8 cellular contexts compared by ENCODE assay signal in the genomic region with DNA sequence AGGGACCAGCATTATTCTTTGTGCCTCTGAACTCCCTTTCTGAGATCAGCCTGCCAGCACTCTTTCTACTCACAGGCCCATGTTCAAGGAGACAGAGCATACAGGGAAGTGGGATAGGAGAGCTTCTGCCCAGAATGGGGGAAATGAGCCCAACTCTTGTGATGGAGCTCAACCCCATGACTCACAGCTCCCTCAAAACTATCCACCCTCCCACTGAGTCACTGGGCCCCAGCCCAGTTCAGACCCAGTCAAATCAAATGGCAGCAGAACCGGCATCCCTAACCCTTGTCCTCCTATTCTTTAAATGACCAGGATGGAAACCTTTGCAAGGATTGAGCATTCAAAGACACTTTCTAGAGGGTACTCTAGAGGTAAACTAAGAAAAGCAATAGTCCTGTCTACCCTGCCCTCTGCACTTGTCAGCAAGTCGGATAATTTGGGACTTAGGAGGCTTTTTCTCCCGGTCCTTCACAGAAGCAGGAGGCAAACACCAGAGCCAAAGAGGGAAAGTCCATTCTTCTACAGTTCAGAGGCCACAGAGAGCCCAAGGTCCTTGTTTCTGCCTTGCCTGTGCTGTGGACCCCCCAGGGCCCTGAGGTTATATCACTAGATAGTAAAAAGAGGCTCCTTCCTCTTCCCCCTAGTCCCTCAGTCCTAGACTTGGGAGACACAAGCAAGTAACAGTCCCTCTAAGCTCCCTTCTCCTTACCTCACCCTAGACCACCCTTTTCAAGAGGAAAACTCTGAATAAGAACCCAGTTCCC. TPM values are rescaled to one million over a fixed set of nuclear protein-coding genes. Genes with fewer than 3 reads are reported as not detected.
DNase-seq lines count a peak whose midpoint lies in the region; ATAC-seq, FAIRE-seq and TF ChIP-seq lines count a peak whose summit lies in the region.

No MANE protein-coding gene starts in this region.

- TF ChIP-seq POLR2A in right lobe of liver (IDR thresholded peaks at IDR 0.05) (no peak), suprapubic skin (IDR thresholded peaks at IDR 0.05) (no peak)

- TF ChIP-seq CTCF in right lobe of liver (IDR thresholded peaks at IDR 0.05) (no peak), suprapubic skin (IDR thresholded peaks at IDR 0.05) (no peak), D721Med (IDR thresholded peaks at IDR 0.05; ENCODE audit: insufficient read depth, missing control alignments) (no peak)

- no peak for DNase-seq in activated T-cell treated with anti-CD3 and anti-CD28 coated beads, Interleukin-2, amount 50 U/mL, for 4 hours
- DNase-seq in activated T-cell treated with anti-CD3 and anti-CD28 coated beads for 4 hours = no peak
- DNase-seq in astrocyte of the hippocampus (ENCODE audit: low read depth, low spot score) = peak; percentile 51
- DNase-seq in right lobe of liver = no peak
- no peak for DNase-seq in suprapubic skin (ENCODE audit: low spot score in 2 of 2)
- no peak for DNase-seq in NCI-H1105 treated with DMSO at 0.1 percent for 48 hours (lab: John Stamatoyannopoulos, UW)
- DNase-seq in D721Med (ENCODE audit: insufficient read length, low spot score) = no peak

- no peaks in the 10 kb centered on the region for H3K36me3 Mint-ChIP-seq in activated T-cell treated with anti-CD3 and anti-CD28 coated beads, Interleukin-2, amount 50 U/mL, for 4 hours (ENCODE audit: insufficient read depth)

- H3K4me3 ChIP-seq in right lobe of liver (no peak overlapping the region), suprapubic skin (peak overlapping the region; percentile 65)

- intact Hi-C loops in right lobe of liver (cut with DNase I) = loop anchor here in 1 of 2 donors (10.0 kb wide), 1 partner anchor 152 kb away; no protein-coding TSS in a partner anchor

- H3K9me3 Mint-ChIP-seq in activated T-cell treated with anti-CD3 and anti-CD28 coated beads, Interleukin-2, amount 50 U/mL, for 4 hours = no peaks in the 10 kb centered on the region

- FAIRE-seq in D721Med (lab: Jason Lieb, UNC) = no peak

- peak overlapping the region; percentile 41 to 76 (median 44) for H3K27ac ChIP-seq in right lobe of liver
- peak overlapping the region; percentile 89 for H3K27ac ChIP-seq in suprapubic skin

- H3K9me3 ChIP-seq in right lobe of liver (no peaks in the 10 kb centered on the region), suprapubic skin (no peaks in the 10 kb centered on the region)

- peaks cover 0 to 10% (median 3%) of the 10 kb centered on the region in 4 donors for H3K36me3 ChIP-seq in right lobe of liver
- peaks cover 15% of the 10 kb centered on the region for H3K36me3 ChIP-seq in suprapubic skin

- H3K4me1 ChIP-seq in right lobe of liver (peaks cover 0 to 39% (median 14%) of the 10 kb centered on the region in 4 donors), suprapubic skin (peaks cover 76% of the 10 kb centered on the region)

- no peaks in the 10 kb centered on the region for H3K27me3 Mint-ChIP-seq in activated T-cell treated with anti-CD3 and anti-CD28 coated beads, Interleukin-2, amount 50 U/mL, for 4 hours (ENCODE audit: low read depth)

- H3K27me3 ChIP-seq in right lobe of liver (no peaks in the 10 kb centered on the region), suprapubic skin (no peaks in the 10 kb centered on the region)

- peak overlapping the region; percentile 75 for H3K4me3 Mint-ChIP-seq in activated T-cell treated with anti-CD3 and anti-CD28 coated beads, Interleukin-2, amount 50 U/mL, for 4 hours

- peaks cover 60% of the 10 kb centered on the region for H3K4me1 Mint-ChIP-seq in activated T-cell treated with anti-CD3 and anti-CD28 coated beads, Interleukin-2, amount 50 U/mL, for 4 hours (ENCODE audit: low read depth)

- no peak for TF ChIP-seq EP300 in suprapubic skin (IDR thresholded peaks at IDR 0.05)

- ATAC-seq in activated T-cell treated with anti-CD3 and anti-CD28 coated beads, Interleukin-2, amount 50 U/mL, for 4 hours = no peak
- no peak for ATAC-seq in right lobe of liver
- no peak for ATAC-seq in HG02885 (IDR thresholded peaks at IDR 0.05; ENCODE audit: poor library complexity, unreplicated experiment)

- WGBS in right lobe of liver (ENCODE audit: insufficient coverage, low coverage, low lambda C conversion rate, missing lambda C conversion rate) = 57% methylated on average over 3 of the region's 3 CpGs
- 55% methylated on average over 3 of the region's 3 CpGs for WGBS in suprapubic skin

RNA-seq across cellular contexts. Expression of a gene that starts 3.2 kb away (rescaled TPM):
- total RNA-seq in activated T-cell treated with anti-CD3 and anti-CD28 coated beads, Interleukin-2, amount 50 U/mL, for 4 hours = 1 to 10 TPM; 1.8 to 2.8 (median 1.8) TPM
- 1 to 10 TPM; 3.7 to 6.9 (median 5.8) TPM for total RNA-seq in right lobe of liver
- 10 to 100 TPM; 16.0 to 21.9 (median 21.4) TPM for total RNA-seq in suprapubic skin

RNA-seq across cellular contexts. Expression of a gene that starts 9.5 kb away (rescaled TPM):
- total RNA-seq in activated T-cell treated with anti-CD3 and anti-CD28 coated beads, Interleukin-2, amount 50 U/mL, for 4 hours = 100 to 1,000 TPM; 270 to 325 (median 289) TPM
- total RNA-seq in right lobe of liver (100 to 1,000 TPM in 1 of 6 experiments, 10 to 100 TPM in 5; 59.8 to 102 (median 69.3) TPM), suprapubic skin (10 to 100 TPM; 48.8 to 99.2 (median 91.1) TPM)

RNA-seq across cellular contexts. Expression of a gene that starts 16.0 kb away (rescaled TPM):
- total RNA-seq in activated T-cell treated with anti-CD3 and anti-CD28 coated beads, Interleukin-2, amount 50 U/mL, for 4 hours = 10 to 100 TPM; 29.0 to 29.7 (median 29.1) TPM
- total RNA-seq in right lobe of liver (10 to 100 TPM; 11.5 to 18.0 (median 15.6) TPM), suprapubic skin (10 to 100 TPM; 14.5 to 26.3 (median 23.1) TPM)

RNA-seq across cellular contexts. Expression of a gene that starts 32.7 kb away (rescaled TPM):
- 10 to 100 TPM; 40.0 to 62.6 (median 54.4) TPM for total RNA-seq in activated T-cell treated with anti-CD3 and anti-CD28 coated beads, Interleukin-2, amount 50 U/mL, for 4 hours
- 1 to 10 TPM; 2.9 to 7.1 (median 4.2) TPM for total RNA-seq in right lobe of liver
- 10 to 100 TPM; 24.2 to 39.7 (median 28.3) TPM for total RNA-seq in suprapubic skin

RNA-seq across cellular contexts. Expression of a gene that starts 40.0 kb away (rescaled TPM):
- 100 to 1,000 TPM; 455 to 543 (median 484) TPM for total RNA-seq in activated T-cell treated with anti-CD3 and anti-CD28 coated beads, Interleukin-2, amount 50 U/mL, for 4 hours
- total RNA-seq in right lobe of liver = 100 to 1,000 TPM; 108 to 159 (median 138) TPM
- 100 to 1,000 TPM; 128 to 187 (median 159) TPM for total RNA-seq in suprapubic skin
